Comparison of ENCODE assay signal across 8 cellular contexts in the genomic region with DNA sequence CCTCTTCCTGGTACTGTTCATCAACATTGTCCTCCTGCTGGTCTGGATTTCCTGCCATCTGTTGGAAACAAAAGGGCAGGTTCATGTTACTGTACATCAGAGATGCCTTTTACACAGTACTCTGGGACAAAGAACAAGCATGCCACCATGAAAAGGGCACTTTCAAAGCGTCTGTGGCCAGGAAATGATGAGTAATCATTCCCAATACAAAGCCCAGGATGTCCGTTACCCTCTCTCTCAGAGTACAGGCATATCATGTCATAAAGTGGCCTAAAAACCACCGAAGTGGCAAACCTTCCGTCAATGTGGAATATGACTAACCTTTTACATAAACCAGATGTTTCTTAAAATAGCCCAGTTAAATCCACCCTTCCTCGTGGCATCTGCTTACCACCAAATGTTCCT.
DNase-seq lines count a peak whose midpoint lies in the region; ATAC-seq, FAIRE-seq and TF ChIP-seq lines count a peak whose summit lies in the region.

No MANE protein-coding gene starts in this region.

- no peak for FAIRE-seq in K562 (lab: Jason Lieb, UNC)

- H3K9me3 Mint-ChIP-seq in nephron = no peaks in the 10 kb centered on the region

- intact Hi-C loops in K562 (cut with micrococcal nuclease) = no loop called here

- no peak for TF ChIP-seq RAD21 in K562 (CRISPR knock-in tag; conservative IDR thresholded peaks at IDR 0.05 in 1 of 2, IDR thresholded peaks at IDR 0.05 in 1 of 2)

- no peaks in the 10 kb centered on the region for H4K20me1 ChIP-seq in K562 (replicated peaks; ENCODE audit: control insufficient read depth, insufficient read depth, low read length)

- H3K4me3 Mint-ChIP-seq in nephron = no peak overlapping the region

- H3K36me3 Mint-ChIP-seq in nephron (ENCODE audit: low read depth) = peaks cover 82% of the 10 kb centered on the region

- ATAC-seq in GM21786 (IDR thresholded peaks at IDR 0.05; ENCODE audit: unreplicated experiment) (peak; percentile 60), K562 (no peak), GM19467 (IDR thresholded peaks at IDR 0.05; ENCODE audit: unreplicated experiment) (no peak)

- CTCF ChIA-PET in K562 (lab: Yijun Ruan, JAX; ENCODE audit: low intra/inter-chr PET ratio) = no interaction called here

- no peak for TF ChIP-seq EP300 in K562 (IDR thresholded peaks at IDR 0.05; ENCODE audit: low read length)

- no TSS peak for BruUV-seq in K562 (replicated peaks; lab: Mats Ljungman, UMichigan)

- H3K4me3 ChIP-seq in ACC112 (ENCODE audit: low read depth, low read length) (peak overlapping the region; percentile 9; the same call in 1 of the 2 replicates), K562 (no peak overlapping the region), coronary artery (no peak overlapping the region)

- peaks cover 21% of the 10 kb centered on the region; the same call in 1 of the 2 replicates for H3K36me3 ChIP-seq in ACC112 (ENCODE audit: insufficient read depth, low read length)
- H3K36me3 ChIP-seq in K562 (ENCODE audit: control insufficient read depth, insufficient read depth, low read length) = peaks cover 93% of the 10 kb centered on the region

- H3K27ac Mint-ChIP-seq in nephron = peak overlapping the region; percentile 8 to 38 (median 11)

- no peaks in the 10 kb centered on the region for H3K79me2 ChIP-seq in ACC112 (ENCODE audit: control insufficient read depth, insufficient read depth, low read length, unreplicated experiment)
- no peaks in the 10 kb centered on the region for H3K79me2 ChIP-seq in K562 (ENCODE audit: control insufficient read depth, insufficient read depth, low read length)

- no peaks in the 10 kb centered on the region for H3K27me3 ChIP-seq in ACC112 (ENCODE audit: insufficient read depth, low read length)
- H3K27me3 ChIP-seq in K562 (ENCODE audit: control insufficient read depth in 2 of 2, insufficient read depth in 2 of 2, low read length in 2 of 2) = no peaks in the 10 kb centered on the region

- TF ChIP-seq POLR2A in K562 (conservative IDR thresholded peaks at IDR 0.05) = no peak

- H3K9me1 ChIP-seq in K562 (ENCODE audit: control insufficient read depth, insufficient read depth, low read length) = no peaks in the 10 kb centered on the region

- H2AFZ ChIP-seq in ACC112 (ENCODE audit: low read length, unreplicated experiment) (peak overlapping the region; percentile 63), K562 (ENCODE audit: low read depth, low read length) (no peak overlapping the region)

- in situ Hi-C loops in K562 (cut with MboI) = no loop called here

- H3K4me2 ChIP-seq in K562 (ENCODE audit: insufficient read depth, low read length) = no peak overlapping the region

- peaks cover 13% of the 10 kb centered on the region for H3K4me1 Mint-ChIP-seq in nephron

- peaks cover 20% of the 10 kb centered on the region for H3K4me1 ChIP-seq in ACC112 (ENCODE audit: control insufficient read depth, insufficient read depth, low read length, unreplicated experiment)
- no peaks in the 10 kb centered on the region for H3K4me1 ChIP-seq in K562 (replicated peaks in 1 of 2; ENCODE audit: control insufficient read depth in 2 of 2, insufficient read depth in 2 of 2, low read length in 2 of 2)

- TF ChIP-seq CTCF in K562 (IDR thresholded peaks at IDR 0.05 in 2 of 3, conservative IDR thresholded peaks at IDR 0.05 in 1 of 3; ENCODE audit: insufficient read depth in 2 of 3, low read depth in 1 of 3, low read length in 3 of 3) (no peak), nephron (IDR thresholded peaks at IDR 0.05; ENCODE audit: unreplicated experiment in 3 of 3) (no peak), coronary artery (IDR thresholded peaks at IDR 0.05) (no peak)

- POLR2A ChIA-PET in K562 (lab: Yijun Ruan, JAX) = no interaction called here

- H3K27ac ChIP-seq in ACC112 (ENCODE audit: low read depth, low read length) (peak overlapping the region; percentile 94), K562 (ENCODE audit: extremely low read depth, low read depth, low read length) (no peak overlapping the region), coronary artery (peak overlapping the region in 1 of 2 donors; percentile 17)

- 82% methylated on average over 5 of the region's 5 CpGs for WGBS in K562 (ENCODE audit: insufficient coverage, low coverage, missing lambda C conversion rate)

- no peaks in the 10 kb centered on the region for H3K9me3 ChIP-seq in K562 (replicated peaks; ENCODE audit: control insufficient read depth, insufficient read depth, low read depth, low read length)

- no peak overlapping the region for H3K9ac ChIP-seq in K562 (ENCODE audit: insufficient read depth in 1 of 2, low read depth in 2 of 2, low read length in 2 of 2)

- peak; percentile 93 for DNase-seq in NCI-H2196 (lab: John Stamatoyannopoulos, UW; ENCODE audit: unreplicated experiment)
- DNase-seq in K562 (ENCODE audit: extremely low read depth in 1 of 4, low spot score in 3 of 4) = no peak
- DNase-seq in RPMI8226 = no peak
- no peak for DNase-seq in coronary artery (ENCODE audit: low spot score)

- H3K27me3 Mint-ChIP-seq in nephron (ENCODE audit: low read depth) = no peaks in the 10 kb centered on the region

TF ChIP-seq in K562, 482 proteins besides CTCF, POLR2A, EP300 and RAD21:
- TF ChIP-seq ZNF316 (IDR thresholded peaks at IDR 0.05) (peak; percentile 9; the same call in 1 of the 2 replicates), RBM25 (IDR thresholded peaks at IDR 0.05; ENCODE audit: low read depth, low read length, severe bottlenecking) (no peak), BHLHE40 (IDR thresholded peaks at IDR 0.05; ENCODE audit: low read length) (no peak), FOXA3 (CRISPR knock-in tag; conservative IDR thresholded peaks at IDR 0.05 in 1 of 2, IDR thresholded peaks at IDR 0.05 in 1 of 2) (no peak), LARP7 (IDR thresholded peaks at IDR 0.05) (no peak)
